2 cellular contexts compared by ENCODE assay signal in genomic region chrX:40964008-40964407, GRCh38.
TF ChIP-seq lines count a peak whose summit lies in the region.

No MANE protein-coding gene starts in this region.

TF ChIP-seq in HepG2, 621 proteins besides CTCF, POLR2A, EP300 and RAD21:
- TF ChIP-seq ZNF331 (CRISPR knock-in tag; IDR thresholded peaks at IDR 0.05) (peak; percentile 97), NFYB (CRISPR knock-in tag; IDR thresholded peaks at IDR 0.05) (no peak), THAP7 (CRISPR knock-in tag; IDR thresholded peaks at IDR 0.05) (no peak)

TF ChIP-seq in H1, 55 proteins besides CTCF, POLR2A, EP300 and RAD21:
- TF ChIP-seq JUND (IDR thresholded peaks at IDR 0.05; ENCODE audit: low read length) (no peak), POU5F1 (IDR thresholded peaks at IDR 0.05; ENCODE audit: low read depth, low read length) (no peak), GABPA (IDR thresholded peaks at IDR 0.05; ENCODE audit: borderline replicate concordance, insufficient read depth, low read length) (no peak), NANOG (IDR thresholded peaks at IDR 0.05; ENCODE audit: insufficient read depth, low read depth, low read length, poor library complexity, severe bottlenecking) (no peak), TCF12 (IDR thresholded peaks at IDR 0.05; ENCODE audit: low read depth, low read length) (no peak), FOSL1 (IDR thresholded peaks at IDR 0.05; ENCODE audit: insufficient read depth, low read depth, low read length) (no peak), BACH1 (IDR thresholded peaks at IDR 0.05; ENCODE audit: low read length) (no peak), TEAD4 (IDR thresholded peaks at IDR 0.05; ENCODE audit: low read depth, low read length) (no peak), BCL11A (IDR thresholded peaks at IDR 0.05; ENCODE audit: low read depth in 2 of 2, low read length in 2 of 2) (no peak), RNF2 (IDR thresholded peaks at IDR 0.05; ENCODE audit: borderline replicate concordance, low read depth, low read length, missing control alignments, poor library complexity, severe bottlenecking) (no peak), TAF1 (IDR thresholded peaks at IDR 0.05; ENCODE audit: low read depth, low read length) (no peak)
- TF ChIP-seq, protein P1, sequence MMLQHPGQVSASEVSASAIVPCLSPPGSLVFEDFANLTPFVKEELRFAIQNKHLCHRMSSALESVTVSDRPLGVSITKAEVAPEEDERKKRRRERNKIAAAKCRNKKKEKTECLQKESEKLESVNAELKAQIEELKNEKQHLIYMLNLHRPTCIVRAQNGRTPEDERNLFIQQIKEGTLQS (IDR thresholded peaks at IDR 0.05; ENCODE audit: insufficient read depth, low read depth, low read length) = no peak
- TF ChIP-seq, protein P2, sequence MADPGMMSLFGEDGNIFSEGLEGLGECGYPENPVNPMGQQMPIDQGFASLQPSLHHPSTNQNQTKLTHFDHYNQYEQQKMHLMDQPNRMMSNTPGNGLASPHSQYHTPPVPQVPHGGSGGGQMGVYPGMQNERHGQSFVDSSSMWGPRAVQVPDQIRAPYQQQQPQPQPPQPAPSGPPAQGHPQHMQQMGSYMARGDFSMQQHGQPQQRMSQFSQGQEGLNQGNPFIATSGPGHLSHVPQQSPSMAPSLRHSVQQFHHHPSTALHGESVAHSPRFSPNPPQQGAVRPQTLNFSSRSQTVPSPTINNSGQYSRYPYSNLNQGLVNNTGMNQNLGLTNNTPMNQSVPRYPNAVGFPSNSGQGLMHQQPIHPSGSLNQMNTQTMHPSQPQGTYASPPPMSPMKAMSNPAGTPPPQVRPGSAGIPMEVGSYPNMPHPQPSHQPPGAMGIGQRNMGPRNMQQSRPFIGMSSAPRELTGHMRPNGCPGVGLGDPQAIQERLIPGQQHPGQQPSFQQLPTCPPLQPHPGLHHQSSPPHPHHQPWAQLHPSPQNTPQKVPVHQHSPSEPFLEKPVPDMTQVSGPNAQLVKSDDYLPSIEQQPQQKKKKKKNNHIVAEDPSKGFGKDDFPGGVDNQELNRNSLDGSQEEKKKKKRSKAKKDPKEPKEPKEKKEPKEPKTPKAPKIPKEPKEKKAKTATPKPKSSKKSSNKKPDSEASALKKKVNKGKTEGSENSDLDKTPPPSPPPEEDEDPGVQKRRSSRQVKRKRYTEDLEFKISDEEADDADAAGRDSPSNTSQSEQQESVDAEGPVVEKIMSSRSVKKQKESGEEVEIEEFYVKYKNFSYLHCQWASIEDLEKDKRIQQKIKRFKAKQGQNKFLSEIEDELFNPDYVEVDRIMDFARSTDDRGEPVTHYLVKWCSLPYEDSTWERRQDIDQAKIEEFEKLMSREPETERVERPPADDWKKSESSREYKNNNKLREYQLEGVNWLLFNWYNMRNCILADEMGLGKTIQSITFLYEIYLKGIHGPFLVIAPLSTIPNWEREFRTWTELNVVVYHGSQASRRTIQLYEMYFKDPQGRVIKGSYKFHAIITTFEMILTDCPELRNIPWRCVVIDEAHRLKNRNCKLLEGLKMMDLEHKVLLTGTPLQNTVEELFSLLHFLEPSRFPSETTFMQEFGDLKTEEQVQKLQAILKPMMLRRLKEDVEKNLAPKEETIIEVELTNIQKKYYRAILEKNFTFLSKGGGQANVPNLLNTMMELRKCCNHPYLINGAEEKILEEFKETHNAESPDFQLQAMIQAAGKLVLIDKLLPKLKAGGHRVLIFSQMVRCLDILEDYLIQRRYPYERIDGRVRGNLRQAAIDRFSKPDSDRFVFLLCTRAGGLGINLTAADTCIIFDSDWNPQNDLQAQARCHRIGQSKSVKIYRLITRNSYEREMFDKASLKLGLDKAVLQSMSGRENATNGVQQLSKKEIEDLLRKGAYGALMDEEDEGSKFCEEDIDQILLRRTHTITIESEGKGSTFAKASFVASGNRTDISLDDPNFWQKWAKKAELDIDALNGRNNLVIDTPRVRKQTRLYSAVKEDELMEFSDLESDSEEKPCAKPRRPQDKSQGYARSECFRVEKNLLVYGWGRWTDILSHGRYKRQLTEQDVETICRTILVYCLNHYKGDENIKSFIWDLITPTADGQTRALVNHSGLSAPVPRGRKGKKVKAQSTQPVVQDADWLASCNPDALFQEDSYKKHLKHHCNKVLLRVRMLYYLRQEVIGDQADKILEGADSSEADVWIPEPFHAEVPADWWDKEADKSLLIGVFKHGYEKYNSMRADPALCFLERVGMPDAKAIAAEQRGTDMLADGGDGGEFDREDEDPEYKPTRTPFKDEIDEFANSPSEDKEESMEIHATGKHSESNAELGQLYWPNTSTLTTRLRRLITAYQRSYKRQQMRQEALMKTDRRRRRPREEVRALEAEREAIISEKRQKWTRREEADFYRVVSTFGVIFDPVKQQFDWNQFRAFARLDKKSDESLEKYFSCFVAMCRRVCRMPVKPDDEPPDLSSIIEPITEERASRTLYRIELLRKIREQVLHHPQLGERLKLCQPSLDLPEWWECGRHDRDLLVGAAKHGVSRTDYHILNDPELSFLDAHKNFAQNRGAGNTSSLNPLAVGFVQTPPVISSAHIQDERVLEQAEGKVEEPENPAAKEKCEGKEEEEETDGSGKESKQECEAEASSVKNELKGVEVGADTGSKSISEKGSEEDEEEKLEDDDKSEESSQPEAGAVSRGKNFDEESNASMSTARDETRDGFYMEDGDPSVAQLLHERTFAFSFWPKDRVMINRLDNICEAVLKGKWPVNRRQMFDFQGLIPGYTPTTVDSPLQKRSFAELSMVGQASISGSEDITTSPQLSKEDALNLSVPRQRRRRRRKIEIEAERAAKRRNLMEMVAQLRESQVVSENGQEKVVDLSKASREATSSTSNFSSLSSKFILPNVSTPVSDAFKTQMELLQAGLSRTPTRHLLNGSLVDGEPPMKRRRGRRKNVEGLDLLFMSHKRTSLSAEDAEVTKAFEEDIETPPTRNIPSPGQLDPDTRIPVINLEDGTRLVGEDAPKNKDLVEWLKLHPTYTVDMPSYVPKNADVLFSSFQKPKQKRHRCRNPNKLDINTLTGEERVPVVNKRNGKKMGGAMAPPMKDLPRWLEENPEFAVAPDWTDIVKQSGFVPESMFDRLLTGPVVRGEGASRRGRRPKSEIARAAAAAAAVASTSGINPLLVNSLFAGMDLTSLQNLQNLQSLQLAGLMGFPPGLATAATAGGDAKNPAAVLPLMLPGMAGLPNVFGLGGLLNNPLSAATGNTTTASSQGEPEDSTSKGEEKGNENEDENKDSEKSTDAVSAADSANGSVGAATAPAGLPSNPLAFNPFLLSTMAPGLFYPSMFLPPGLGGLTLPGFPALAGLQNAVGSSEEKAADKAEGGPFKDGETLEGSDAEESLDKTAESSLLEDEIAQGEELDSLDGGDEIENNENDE (IDR thresholded peaks at IDR 0.05; ENCODE audit: insufficient replicate concordance, low read length) = no peak
